Comparison of ENCODE assay signal across 13 cellular contexts in genomic region chr2:16656087-16656486, GRCh38. TPM values are rescaled to one million over a fixed set of nuclear protein-coding genes. Genes with fewer than 3 reads are reported as not detected.
DNase-seq lines count a peak whose midpoint lies in the region; ATAC-seq and TF ChIP-seq lines count a peak whose summit lies in the region.
"Had no signal": no experiment of that assay in that cellular context is flagged by ENCODE, and none has a peak within 500 bp of the region (broad histone marks: within the 10 kb centered on the region; RNA-seq: fewer than 3 reads in every experiment).

No MANE protein-coding gene starts in this region.

- H3K4me1 ChIP-seq in right atrium auricular region (peaks cover 0 to 60% of the 10 kb centered on the region in 2 donors), parathyroid adenoma (no peaks in the 10 kb centered on the region)

- no peaks in the 10 kb centered on the region for H3K79me2 ChIP-seq in parathyroid adenoma

- DNase-seq in right atrium auricular region (ENCODE audit: low spot score) (peak; percentile 36), left ventricle myocardium superior (no peak), fibroblast of mammary gland (ENCODE audit: low read depth) (peak; percentile 38), NCI-H2029 (lab: John Stamatoyannopoulos, UW) (no peak), NCI-H510A (lab: John Stamatoyannopoulos, UW) (no peak), HCEC 1CT (no peak)
- DNase-seq in activated effector memory CD4-positive, alpha-beta T cell treated with anti-CD3 and anti-CD28 coated beads, Interleukin-2, amount 50 U/mL, for 16 hours = no peak
- DNase-seq: activated CD4-positive, alpha-beta T cell treated with anti-CD3 and anti-CD28 coated beads, Interleukin-2, amount 10 ng/mL, durations not matched to agents 24 days and 14 days; erythroblast; NCI-H1092; NCI-H446 had no signal

- no peaks in the 10 kb centered on the region for H3K27me3 ChIP-seq in right atrium auricular region
- H3K27me3 ChIP-seq in parathyroid adenoma (ENCODE audit: control insufficient read depth, insufficient read depth, low read length) = no peaks in the 10 kb centered on the region
- H3K27me3 ChIP-seq: brain microvascular endothelial cell had no signal

- peak overlapping the region; percentile 54 to 59 for H3K27ac ChIP-seq in right atrium auricular region
- H3K27ac ChIP-seq in parathyroid adenoma = peak overlapping the region; percentile 39
- H3K27ac ChIP-seq: brain microvascular endothelial cell had no signal

- no peak overlapping the region for H2AFZ ChIP-seq in parathyroid adenoma

- H3K4me3 ChIP-seq in right atrium auricular region (no peak overlapping the region), fibroblast of mammary gland (ENCODE audit: control insufficient read depth, low read depth, low read length) (no peak overlapping the region), parathyroid adenoma (ENCODE audit: low read depth, low read length) (no peak overlapping the region)

- H3K36me3 ChIP-seq in right atrium auricular region (no peaks in the 10 kb centered on the region), parathyroid adenoma (ENCODE audit: control insufficient read depth, insufficient read depth, low read length) (no peaks in the 10 kb centered on the region)
- H3K36me3 ChIP-seq: brain microvascular endothelial cell had no signal

- H3K9me3 ChIP-seq in right atrium auricular region (no peaks in the 10 kb centered on the region), parathyroid adenoma (ENCODE audit: control insufficient read depth, low read length) (no peaks in the 10 kb centered on the region)

- TF ChIP-seq CTCF in right atrium auricular region (IDR thresholded peaks at IDR 0.05) (no peak), fibroblast of mammary gland (conservative IDR thresholded peaks at IDR 0.05; ENCODE audit: control insufficient read depth, insufficient read depth, low read depth, low read length) (no peak), parathyroid adenoma (IDR thresholded peaks at IDR 0.05) (no peak)

- no peak for ATAC-seq in left ventricle myocardium superior

- intact Hi-C loops in left ventricle myocardium superior (cut with micrococcal nuclease) = no loop called here

- no peak overlapping the region for H3K4me2 ChIP-seq in parathyroid adenoma (ENCODE audit: low read length)

- H3K9ac ChIP-seq in parathyroid adenoma = no peak overlapping the region

RNA-seq across cellular contexts. Expression of gene CYRIA, which starts 9.5 kb away (rescaled TPM):
- total RNA-seq in right atrium auricular region = 1 to 10 TPM; 1.7 to 2.8 TPM
- 4.6 TPM for total RNA-seq in left ventricle myocardium superior

Comparison
In these comparisons a context has a peak if more than half of its experiments do, and no peak if none do; other contexts are left out.
1. DNase-seq: peak in right atrium auricular region (single experiment) and fibroblast of mammary gland (single experiment); none in left ventricle myocardium superior (single experiment), activated effector memory CD4-positive, alpha-beta T cell treated with anti-CD3 and anti-CD28 coated beads, Interleukin-2, amount 50 U/mL, for 16 hours (single experiment), NCI-H2029 (single experiment), NCI-H510A (single experiment) and HCEC 1CT (single experiment).